8 cellular contexts compared by ENCODE assay signal in genomic region chr1:115545791-115546733, GRCh38.
DNase-seq lines count a peak whose midpoint lies in the region; ATAC-seq and TF ChIP-seq lines count a peak whose summit lies in the region.

No MANE protein-coding gene starts in this region.

- H4K20me1 ChIP-seq in HCT116 (ENCODE audit: insufficient read depth), result no peaks in the 10 kb centered on the region

- no peaks in the 10 kb centered on the region for H3K27me3 Mint-ChIP-seq in activated T-helper 1 cell treated with anti-CD3 and anti-CD28 coated beads, Interleukin-12 subunit alpha, Interleukin-12 subunit beta, Interleukin-2, Interleukin-4 antibody, amounts not matched to agents 30 ng/mL and 10 ng/mL and 1 ng/mL, durations not matched to agents 14 hours and 24 hours and 36 hours (ENCODE audit: insufficient read depth)
- H3K27me3 Mint-ChIP-seq in activated CD4-positive, alpha-beta T cell treated with anti-CD3 and anti-CD28 coated beads, Interleukin-2, amount 10 ng/mL, durations not matched to agents 24 days and 14 days, result no peaks in the 10 kb centered on the region

- peak; percentile 80 to 89 (median 83) for TF ChIP-seq CTCF in HCT116 (IDR thresholded peaks at IDR 0.05 in 2 of 3, conservative IDR thresholded peaks at IDR 0.05 in 1 of 3; ENCODE audit: borderline replicate concordance in 1 of 3, insufficient read depth in 1 of 3, low read depth in 2 of 3, low read length in 2 of 3)
- TF ChIP-seq CTCF in WI38 (IDR thresholded peaks at IDR 0.05; ENCODE audit: low read depth, low read length), result peak; percentile 66

- ATAC-seq in HCT116 (peak; percentile 93), left ventricle myocardium superior (peak; percentile 90), GM21528 (IDR thresholded peaks at IDR 0.05; ENCODE audit: low FRiP score, unreplicated experiment) (no peak)
- ATAC-seq in stimulated activated effector memory CD8-positive, alpha-beta T cell treated with anti-CD3 and anti-CD28 coated beads, Interleukin-12 subunit alpha, Interleukin-12 subunit beta, amount 100 ng/mL, for 72 hours, result peak; percentile 69

- intact Hi-C loops in HCT116 (cut with micrococcal nuclease), result loop anchor here (1.0 to 5.0 kb wide), 3 partner anchors 49 to 436 kb away; no protein-coding TSS in a partner anchor
- intact Hi-C loops in left ventricle myocardium superior (cut with micrococcal nuclease), result no loop called here
- intact Hi-C loops in activated T-helper 1 cell treated with anti-CD3 and anti-CD28 coated beads, Interleukin-12 subunit alpha, Interleukin-12 subunit beta, Interleukin-2, Interleukin-4 antibody, amounts not matched to agents 30 ng/mL and 10 ng/mL and 1 ng/mL, durations not matched to agents 14 hours and 24 hours and 36 hours (cut with micrococcal nuclease), result no loop called here
- intact Hi-C loops in activated CD4-positive, alpha-beta T cell treated with anti-CD3 and anti-CD28 coated beads, Interleukin-2, amount 10 ng/mL, durations not matched to agents 24 days and 14 days (cut with micrococcal nuclease), result no loop called here

- peak; percentile 66 for DNase-seq in DMS 273 (lab: John Stamatoyannopoulos, UW; ENCODE audit: unreplicated experiment)
- DNase-seq in HCT116 (ENCODE audit: low read depth, low spot score), result peak; percentile 76
- peak; percentile 30 for DNase-seq in left ventricle myocardium superior
- DNase-seq in stimulated activated effector memory CD8-positive, alpha-beta T cell treated with anti-CD3 and anti-CD28 coated beads, Interleukin-12 subunit alpha, Interleukin-12 subunit beta, amount 100 ng/mL, for 72 hours (ENCODE audit: low spot score in 2 of 2), result no peak
- no peak for DNase-seq in activated T-helper 1 cell treated with anti-CD3 and anti-CD28 coated beads, Interleukin-12 subunit alpha, Interleukin-12 subunit beta, Interleukin-2, Interleukin-4 antibody, amounts not matched to agents 30 ng/mL and 10 ng/mL and 1 ng/mL, durations not matched to agents 14 hours and 24 hours and 36 hours (ENCODE audit: low spot score)
- DNase-seq in activated CD4-positive, alpha-beta T cell treated with anti-CD3 and anti-CD28 coated beads, Interleukin-2, amount 10 ng/mL, durations not matched to agents 24 days and 14 days, result no peak

- H3K4me1 Mint-ChIP-seq in stimulated activated effector memory CD8-positive, alpha-beta T cell treated with anti-CD3 and anti-CD28 coated beads, Interleukin-12 subunit alpha, Interleukin-12 subunit beta, amount 100 ng/mL, for 72 hours, result no peaks in the 10 kb centered on the region
- no peaks in the 10 kb centered on the region for H3K4me1 Mint-ChIP-seq in activated T-helper 1 cell treated with anti-CD3 and anti-CD28 coated beads, Interleukin-12 subunit alpha, Interleukin-12 subunit beta, Interleukin-2, Interleukin-4 antibody, amounts not matched to agents 30 ng/mL and 10 ng/mL and 1 ng/mL, durations not matched to agents 14 hours and 24 hours and 36 hours (ENCODE audit: low read depth)
- no peaks in the 10 kb centered on the region for H3K4me1 Mint-ChIP-seq in activated CD4-positive, alpha-beta T cell treated with anti-CD3 and anti-CD28 coated beads, Interleukin-2, amount 10 ng/mL, durations not matched to agents 24 days and 14 days

- peaks cover 5% of the 10 kb centered on the region for H3K9me3 Mint-ChIP-seq in stimulated activated effector memory CD8-positive, alpha-beta T cell treated with anti-CD3 and anti-CD28 coated beads, Interleukin-12 subunit alpha, Interleukin-12 subunit beta, amount 100 ng/mL, for 72 hours
- no peaks in the 10 kb centered on the region for H3K9me3 Mint-ChIP-seq in activated T-helper 1 cell treated with anti-CD3 and anti-CD28 coated beads, Interleukin-12 subunit alpha, Interleukin-12 subunit beta, Interleukin-2, Interleukin-4 antibody, amounts not matched to agents 30 ng/mL and 10 ng/mL and 1 ng/mL, durations not matched to agents 14 hours and 24 hours and 36 hours
- no peaks in the 10 kb centered on the region for H3K9me3 Mint-ChIP-seq in activated CD4-positive, alpha-beta T cell treated with anti-CD3 and anti-CD28 coated beads, Interleukin-2, amount 10 ng/mL, durations not matched to agents 24 days and 14 days

- H3K4me3 Mint-ChIP-seq in stimulated activated effector memory CD8-positive, alpha-beta T cell treated with anti-CD3 and anti-CD28 coated beads, Interleukin-12 subunit alpha, Interleukin-12 subunit beta, amount 100 ng/mL, for 72 hours, result no peak overlapping the region
- no peak overlapping the region for H3K4me3 Mint-ChIP-seq in activated T-helper 1 cell treated with anti-CD3 and anti-CD28 coated beads, Interleukin-12 subunit alpha, Interleukin-12 subunit beta, Interleukin-2, Interleukin-4 antibody, amounts not matched to agents 30 ng/mL and 10 ng/mL and 1 ng/mL, durations not matched to agents 14 hours and 24 hours and 36 hours
- H3K4me3 Mint-ChIP-seq in activated CD4-positive, alpha-beta T cell treated with anti-CD3 and anti-CD28 coated beads, Interleukin-2, amount 10 ng/mL, durations not matched to agents 24 days and 14 days, result no peak overlapping the region

- H3K9ac ChIP-seq in HCT116 (ENCODE audit: low read length), result peak overlapping the region; percentile 52

- no peaks in the 10 kb centered on the region for H3K27me3 ChIP-seq in HCT116 (ENCODE audit: insufficient read depth, low read length)

- CTCF ChIA-PET in HCT116 (lab: Charles Lee), result interaction anchor here (0.7 kb wide), 1 partner anchor 225 kb away, joined by 3 read pairs; no protein-coding TSS in a partner anchor

- peak overlapping the region; percentile 78 for H3K4me2 ChIP-seq in HCT116 (ENCODE audit: low read length)

- H3K9me2 ChIP-seq in HCT116 (ENCODE audit: insufficient read depth), result no peaks in the 10 kb centered on the region

- RAD21 ChIA-PET in HCT116 (lab: Charles Lee; ENCODE audit: low non-redundant PET in 1 of 2, low total read pairs in 2 of 2, uncharacterized antibody in 2 of 2, unreplicated experiment in 2 of 2), result interaction anchor here in 1 of 2 experiments (0.9 kb wide), 1 partner anchor 50 kb away, joined by 3 read pairs; no protein-coding TSS in a partner anchor

- H3K79me2 ChIP-seq in HCT116 (ENCODE audit: insufficient read depth, low read length), result no peaks in the 10 kb centered on the region

- peak; percentile 82 for TF ChIP-seq RAD21 in HCT116 (IDR thresholded peaks at IDR 0.05; ENCODE audit: low read depth)

- H3K27ac Mint-ChIP-seq in stimulated activated effector memory CD8-positive, alpha-beta T cell treated with anti-CD3 and anti-CD28 coated beads, Interleukin-12 subunit alpha, Interleukin-12 subunit beta, amount 100 ng/mL, for 72 hours, result no peak overlapping the region
- H3K27ac Mint-ChIP-seq in activated T-helper 1 cell treated with anti-CD3 and anti-CD28 coated beads, Interleukin-12 subunit alpha, Interleukin-12 subunit beta, Interleukin-2, Interleukin-4 antibody, amounts not matched to agents 30 ng/mL and 10 ng/mL and 1 ng/mL, durations not matched to agents 14 hours and 24 hours and 36 hours, result no peak overlapping the region
- no peak overlapping the region for H3K27ac Mint-ChIP-seq in activated CD4-positive, alpha-beta T cell treated with anti-CD3 and anti-CD28 coated beads, Interleukin-2, amount 10 ng/mL, durations not matched to agents 24 days and 14 days

- no TSS peak for BruUV-seq in HCT116 (replicated peaks; lab: Mats Ljungman, UMichigan)

- H3K27ac ChIP-seq in HCT116 (ENCODE audit: low read depth, low read length), result peak overlapping the region; percentile 64

- no peaks in the 10 kb centered on the region for H3K9me3 ChIP-seq in HCT116 (ENCODE audit: control insufficient read depth in 1 of 2, insufficient read depth in 1 of 2, low read depth in 1 of 2, low read length in 2 of 2)

- H3K4me3 ChIP-seq in HCT116 (replicated peaks in 1 of 2; ENCODE audit: low read depth in 1 of 2, low read length in 2 of 2) (peak overlapping the region; percentile 14 to 45), WI38 (ENCODE audit: low read depth, low read length) (peak overlapping the region; percentile 32; the same call in 1 of the 2 replicates)

- no peaks in the 10 kb centered on the region for H3K36me3 ChIP-seq in HCT116 (ENCODE audit: control insufficient read depth in 1 of 2, insufficient read depth in 2 of 2, low read length in 2 of 2)

- H3K4me1 ChIP-seq in HCT116 (ENCODE audit: control insufficient read depth in 1 of 2, insufficient read depth in 2 of 2, low read length in 2 of 2), result peaks cover 15 to 25% of the 10 kb centered on the region in 2 experiments

- TF ChIP-seq POLR2A in HCT116 (IDR thresholded peaks at IDR 0.05; ENCODE audit: borderline replicate concordance, extremely low read depth, insufficient read depth, insufficient read length), result no peak

- no peaks in the 10 kb centered on the region for H3K36me3 Mint-ChIP-seq in stimulated activated effector memory CD8-positive, alpha-beta T cell treated with anti-CD3 and anti-CD28 coated beads, Interleukin-12 subunit alpha, Interleukin-12 subunit beta, amount 100 ng/mL, for 72 hours
- H3K36me3 Mint-ChIP-seq in activated T-helper 1 cell treated with anti-CD3 and anti-CD28 coated beads, Interleukin-12 subunit alpha, Interleukin-12 subunit beta, Interleukin-2, Interleukin-4 antibody, amounts not matched to agents 30 ng/mL and 10 ng/mL and 1 ng/mL, durations not matched to agents 14 hours and 24 hours and 36 hours (ENCODE audit: low read depth), result no peaks in the 10 kb centered on the region
- no peaks in the 10 kb centered on the region for H3K36me3 Mint-ChIP-seq in activated CD4-positive, alpha-beta T cell treated with anti-CD3 and anti-CD28 coated beads, Interleukin-2, amount 10 ng/mL, durations not matched to agents 24 days and 14 days (ENCODE audit: low read depth)

- POLR2A ChIA-PET in HCT116 (lab: Charles Lee), result no interaction called here

- peak overlapping the region; percentile 92 for H2AFZ ChIP-seq in HCT116 (ENCODE audit: low read depth, low read length, poor library complexity, severe bottlenecking)

TF ChIP-seq in HCT116, 20 proteins besides CTCF, POLR2A, EP300 and RAD21 (continues in another document):
- TF ChIP-seq SP1 (IDR thresholded peaks at IDR 0.05; ENCODE audit: low read depth) (peak; percentile 22; the same call in 1 of the 2 replicates), TCF7L2 (IDR thresholded peaks at IDR 0.05; ENCODE audit: borderline replicate concordance, extremely low read depth, insufficient read depth, insufficient read length) (peak; percentile 34), POLR2AphosphoS5 (IDR thresholded peaks at IDR 0.05; ENCODE audit: low read depth, low read length) (no peak; the same call in 1 of the 2 replicates), ZNF274 (IDR thresholded peaks at IDR 0.05; ENCODE audit: low read depth, low read length) (no peak), EZH2phosphoT487 (IDR thresholded peaks at IDR 0.05; ENCODE audit: borderline replicate concordance) (no peak), MAX (IDR thresholded peaks at IDR 0.05) (no peak; the same call in 1 of the 2 replicates), ZFX (IDR thresholded peaks at IDR 0.05) (no peak), SRF (IDR thresholded peaks at IDR 0.05; ENCODE audit: low read depth) (no peak), FOSL1 (IDR thresholded peaks at IDR 0.05; ENCODE audit: low read depth) (peak; percentile 35; the same call in 1 of the 2 replicates), CBX3 (IDR thresholded peaks at IDR 0.05; ENCODE audit: low read depth) (peak; percentile 59)

Comparison
In these comparisons a context has a peak if more than half of its experiments do, and no peak if none do; other contexts are left out.
1. DNase-seq: peak in DMS 273 (single experiment), HCT116 (single experiment) and left ventricle myocardium superior (single experiment); none in stimulated activated effector memory CD8-positive, alpha-beta T cell treated with anti-CD3 and anti-CD28 coated beads, Interleukin-12 subunit alpha, Interleukin-12 subunit beta, amount 100 ng/mL, for 72 hours (0 of 2), activated T-helper 1 cell treated with anti-CD3 and anti-CD28 coated beads, Interleukin-12 subunit alpha, Interleukin-12 subunit beta, Interleukin-2, Interleukin-4 antibody, amounts not matched to agents 30 ng/mL and 10 ng/mL and 1 ng/mL, durations not matched to agents 14 hours and 24 hours and 36 hours (single experiment) and activated CD4-positive, alpha-beta T cell treated with anti-CD3 and anti-CD28 coated beads, Interleukin-2, amount 10 ng/mL, durations not matched to agents 24 days and 14 days (single experiment).